ENCODE assay signal across 16 cellular contexts in the genomic region with DNA sequence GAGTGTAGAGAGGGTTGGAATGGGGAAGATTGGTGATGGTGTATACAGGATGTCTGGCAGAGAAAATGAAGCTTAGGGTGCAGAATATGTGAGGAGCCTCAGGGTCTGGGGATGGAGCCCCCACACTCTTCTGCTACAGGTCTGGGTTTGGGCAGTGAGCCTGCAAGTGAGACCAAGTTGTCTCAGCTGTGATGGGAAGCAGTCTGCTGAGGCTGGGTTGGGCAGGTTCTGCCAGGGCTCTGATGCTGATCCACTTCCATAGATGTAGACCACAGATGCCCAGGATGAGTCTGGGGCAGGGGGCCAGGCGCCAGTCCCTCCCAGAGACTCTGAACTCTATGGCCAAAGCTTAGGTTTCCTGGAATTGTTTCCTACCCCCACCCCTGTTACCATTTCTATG.
DNase-seq lines count a peak whose midpoint lies in the region; ATAC-seq and TF ChIP-seq lines count a peak whose summit lies in the region.
"Had no signal": no experiment of that assay in that cellular context is flagged by ENCODE, and none has a peak within 500 bp of the region (broad histone marks: within the 10 kb centered on the region; RNA-seq: fewer than 3 reads in every experiment).

No MANE protein-coding gene starts in this region.

- no peak overlapping the region for H3K27ac Mint-ChIP-seq in H9
- H3K27ac Mint-ChIP-seq: CD14-positive monocyte; CD8-positive, alpha-beta T cell; HFFc6 had no signal

- H3K4me3 Mint-ChIP-seq in H9 = no peak overlapping the region; a peak in 1 of 5 replicates
- H3K4me3 Mint-ChIP-seq: CD14-positive monocyte; CD8-positive, alpha-beta T cell; HFFc6 had no signal

- peaks cover 0 to 2% of the 10 kb centered on the region in 2 experiments; a peak in 1 of 4 replicates for H3K4me1 Mint-ChIP-seq in H9
- H3K4me1 Mint-ChIP-seq: CD14-positive monocyte had no signal

- H2BK15ac ChIP-seq in H9 (ENCODE audit: low read depth, low read length) = no peak overlapping the region

- no peaks in the 10 kb centered on the region for H3K79me1 ChIP-seq in H9 (ENCODE audit: insufficient read depth, low read depth, low read length, poor library complexity, severe bottlenecking)

- H3K23me2 ChIP-seq in H9 (ENCODE audit: insufficient read length, low read depth, low read length, poor library complexity, severe bottlenecking) = no peaks in the 10 kb centered on the region

- H2BK12ac ChIP-seq in H9 (ENCODE audit: insufficient read length, low read depth, low read length) = no peak overlapping the region

- DNase-seq in H9 = peak; percentile 4
- peak; percentile 3 for DNase-seq in colonic mucosa
- peak; percentile 11 for DNase-seq in islet precursor cell
- DNase-seq in sciatic nerve (ENCODE audit: low spot score) = peak; percentile 4
- DNase-seq in A172 (ENCODE audit: low spot score) = no peak
- DNase-seq in pons (ENCODE audit: low spot score) = no peak
- DNase-seq: Caco-2, DND-41, GDM1, GOT3, HCEC 1CT, HFFc6 had no signal

- WGBS in H9 (ENCODE audit: extremely low coverage, insufficient read length, low lambda C conversion rate) = no CpG with 5 or more reads among the region's 1 CpG

- H3K36me3 Mint-ChIP-seq in H9 (ENCODE audit: insufficient read depth in 1 of 3, low read depth in 3 of 3) = no peaks in the 10 kb centered on the region
- H3K36me3 Mint-ChIP-seq: CD14-positive monocyte; CD8-positive, alpha-beta T cell had no signal

- no peaks in the 10 kb centered on the region for H4K20me1 ChIP-seq in H9 (ENCODE audit: control insufficient read depth, insufficient read depth, insufficient read length)

- H3K9me3 Mint-ChIP-seq in H9 = no peaks in the 10 kb centered on the region
- H3K9me3 Mint-ChIP-seq: CD14-positive monocyte; CD8-positive, alpha-beta T cell; HFFc6 had no signal

- no peak overlapping the region for H2AFZ ChIP-seq in H9 (ENCODE audit: low read length)

- no peak overlapping the region for H2BK20ac ChIP-seq in H9 (ENCODE audit: low read depth, low read length, poor library complexity, severe bottlenecking)

- no peak overlapping the region for H4K5ac ChIP-seq in H9 (ENCODE audit: insufficient read length, low read depth, low read length)

- no peak overlapping the region for H3K18ac ChIP-seq in H9 (ENCODE audit: insufficient read length, low read depth, low read length)

- no peak overlapping the region for H2BK120ac ChIP-seq in H9 (ENCODE audit: low read depth, low read length, poor library complexity, severe bottlenecking)

- no peak overlapping the region for H3K9ac ChIP-seq in H9 (ENCODE audit: extremely low read depth, insufficient read length, low read length)
- H3K9ac ChIP-seq in colonic mucosa (ENCODE audit: low read depth in 2 of 2, low read length in 2 of 2) = no peak overlapping the region

- no peak overlapping the region for H3K4me3 ChIP-seq in colonic mucosa

- no peak overlapping the region for H3T11ph ChIP-seq in H9 (ENCODE audit: low read length)

- H3K14ac ChIP-seq in H9 (ENCODE audit: insufficient read depth, low read length) = no peak overlapping the region

- H3K4me1 ChIP-seq in H9 (ENCODE audit: insufficient read depth, low read length) (no peaks in the 10 kb centered on the region), colonic mucosa (no peaks in the 10 kb centered on the region)
- H3K4me1 ChIP-seq: Caco-2 had no signal

- no peak overlapping the region for H3K23ac ChIP-seq in H9 (ENCODE audit: insufficient read length, low read depth, low read length)

- intact Hi-C loops in colonic mucosa (cut with DNase I) (no loop called here), sciatic nerve (cut with DNase I) (no loop called here)

- H4K91ac ChIP-seq in H9 (ENCODE audit: insufficient read length, low read depth, low read length) = no peak overlapping the region

- no peaks in the 10 kb centered on the region for H3K36me3 ChIP-seq in colonic mucosa

- no peaks in the 10 kb centered on the region for H3K9me3 ChIP-seq in H9 (ENCODE audit: control insufficient read depth, low read depth, low read length)
- no peaks in the 10 kb centered on the region for H3K9me3 ChIP-seq in colonic mucosa
- H3K9me3 ChIP-seq: Caco-2 had no signal

- no peak overlapping the region for H2BK5ac ChIP-seq in H9 (ENCODE audit: insufficient read length, low read length)

- ATAC-seq in sciatic nerve = no peak
- ATAC-seq in SK-N-SH treated with all-trans-retinoic acid at 6 μM for 48 hours = no peak
- ATAC-seq: CD8-positive, alpha-beta T cell had no signal

- H3K27ac ChIP-seq in H9 (ENCODE audit: insufficient read length, low read depth, low read length) (no peak overlapping the region), colonic mucosa (no peak overlapping the region)
- H3K27ac ChIP-seq: HL-60 had no signal

- H3K27me3 Mint-ChIP-seq in H9 (ENCODE audit: low read depth) = peaks cover 5% of the 10 kb centered on the region; the same call in 1 of the 2 replicates

- H4K8ac ChIP-seq in H9 (replicated peaks; ENCODE audit: insufficient read length, low read depth, low read length) = no peak overlapping the region

- H2AK5ac ChIP-seq in H9 (ENCODE audit: insufficient read length, low read length) = no peak overlapping the region

- H3K4ac ChIP-seq in H9 (ENCODE audit: low read depth, low read length) = no peak overlapping the region

- H3K56ac ChIP-seq in H9 (ENCODE audit: insufficient read length, low read depth, low read length) = no peak overlapping the region

- no peak overlapping the region for H3K4me2 ChIP-seq in H9 (ENCODE audit: insufficient read depth, insufficient read length, low read length)

- H3K79me2 ChIP-seq in H9 (ENCODE audit: insufficient read depth, low read length) = no peaks in the 10 kb centered on the region

- TF ChIP-seq CTCF in H9 (conservative IDR thresholded peaks at IDR 0.05) (no peak), colonic mucosa (IDR thresholded peaks at IDR 0.05) (no peak)

- H3K27me3 ChIP-seq in H9 (ENCODE audit: insufficient read depth, low read length) (no peaks in the 10 kb centered on the region), colonic mucosa (no peaks in the 10 kb centered on the region)

TF ChIP-seq in SK-N-SH treated with all-trans-retinoic acid at 6 μM for 48 hours, 23 proteins besides CTCF, POLR2A, EP300 and RAD21:
- TF ChIP-seq ZNF70 (CRISPR knock-in tag; IDR thresholded peaks at IDR 0.05) (no peak), ZC3H10 (CRISPR knock-in tag; IDR thresholded peaks at IDR 0.05) (no peak), TOX (CRISPR knock-in tag; IDR thresholded peaks at IDR 0.05; ENCODE audit: borderline replicate concordance) (no peak), RARB (CRISPR knock-in tag; IDR thresholded peaks at IDR 0.05) (no peak), ZFP3 (CRISPR knock-in tag; IDR thresholded peaks at IDR 0.05) (no peak), PPARA (CRISPR knock-in tag; IDR thresholded peaks at IDR 0.05; ENCODE audit: borderline replicate concordance) (no peak), ZNF565 (CRISPR knock-in tag; conservative IDR thresholded peaks at IDR 0.05; ENCODE audit: low read depth) (no peak), GLIS3 (CRISPR knock-in tag; IDR thresholded peaks at IDR 0.05) (no peak), ZFP30 (CRISPR knock-in tag; IDR thresholded peaks at IDR 0.05) (no peak), OSR1 (CRISPR knock-in tag; IDR thresholded peaks at IDR 0.05) (no peak), SNAI2 (CRISPR knock-in tag; IDR thresholded peaks at IDR 0.05) (no peak)
- TF ChIP-seq, protein P1, sequence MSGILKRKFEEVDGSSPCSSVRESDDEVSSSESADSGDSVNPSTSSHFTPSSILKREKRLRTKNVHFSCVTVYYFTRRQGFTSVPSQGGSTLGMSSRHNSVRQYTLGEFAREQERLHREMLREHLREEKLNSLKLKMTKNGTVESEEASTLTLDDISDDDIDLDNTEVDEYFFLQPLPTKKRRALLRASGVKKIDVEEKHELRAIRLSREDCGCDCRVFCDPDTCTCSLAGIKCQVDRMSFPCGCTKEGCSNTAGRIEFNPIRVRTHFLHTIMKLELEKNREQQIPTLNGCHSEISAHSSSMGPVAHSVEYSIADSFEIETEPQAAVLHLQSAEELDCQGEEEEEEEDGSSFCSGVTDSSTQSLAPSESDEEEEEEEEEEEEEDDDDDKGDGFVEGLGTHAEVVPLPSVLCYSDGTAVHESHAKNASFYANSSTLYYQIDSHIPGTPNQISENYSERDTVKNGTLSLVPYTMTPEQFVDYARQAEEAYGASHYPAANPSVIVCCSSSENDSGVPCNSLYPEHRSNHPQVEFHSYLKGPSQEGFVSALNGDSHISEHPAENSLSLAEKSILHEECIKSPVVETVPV (CRISPR knock-in tag; IDR thresholded peaks at IDR 0.05) = no peak
- TF ChIP-seq, protein P2, sequence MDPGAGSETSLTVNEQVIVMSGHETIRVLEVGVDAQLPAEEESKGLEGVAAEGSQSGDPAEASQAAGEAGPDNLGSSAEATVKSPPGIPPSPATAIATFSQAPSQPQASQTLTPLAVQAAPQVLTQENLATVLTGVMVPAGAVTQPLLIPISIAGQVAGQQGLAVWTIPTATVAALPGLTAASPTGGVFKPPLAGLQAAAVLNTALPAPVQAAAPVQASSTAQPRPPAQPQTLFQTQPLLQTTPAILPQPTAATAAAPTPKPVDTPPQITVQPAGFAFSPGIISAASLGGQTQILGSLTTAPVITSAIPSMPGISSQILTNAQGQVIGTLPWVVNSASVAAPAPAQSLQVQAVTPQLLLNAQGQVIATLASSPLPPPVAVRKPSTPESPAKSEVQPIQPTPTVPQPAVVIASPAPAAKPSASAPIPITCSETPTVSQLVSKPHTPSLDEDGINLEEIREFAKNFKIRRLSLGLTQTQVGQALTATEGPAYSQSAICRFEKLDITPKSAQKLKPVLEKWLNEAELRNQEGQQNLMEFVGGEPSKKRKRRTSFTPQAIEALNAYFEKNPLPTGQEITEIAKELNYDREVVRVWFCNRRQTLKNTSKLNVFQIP (CRISPR knock-in tag; IDR thresholded peaks at IDR 0.05; ENCODE audit: borderline replicate concordance, low read depth) = no peak
TF ChIP-seq in SK-N-SH treated with all-trans-retinoic acid at 6 μM for 48 hours: peak in this region for 0.

Comparison
In these comparisons a context has a peak if more than half of its experiments do, and no peak if none do; other contexts are left out.
1. DNase-seq: peak in H9 (single experiment), colonic mucosa (single experiment), islet precursor cell (single experiment) and sciatic nerve (single experiment); none in A172 (single experiment) and pons (single experiment).